In genomic region chr16:87735270-87736002, GRCh38 we compare ENCODE assay signal across 20 cellular contexts. TPM values are rescaled to one million over a fixed set of nuclear protein-coding genes. Genes with fewer than 3 reads are reported as not detected.
DNase-seq lines count a peak whose midpoint lies in the region; ATAC-seq and TF ChIP-seq lines count a peak whose summit lies in the region.
"Had no signal": no experiment of that assay in that cellular context is flagged by ENCODE, and none has a peak within 500 bp of the region (broad histone marks: within the 10 kb centered on the region; RNA-seq: fewer than 3 reads in every experiment).

No MANE protein-coding gene starts in this region.

- H3K4me2 ChIP-seq in smooth muscle cell, result no peak overlapping the region
- H3K4me2 ChIP-seq: A549 had no signal

- no peaks in the 10 kb centered on the region for H3K4me1 ChIP-seq in smooth muscle cell (ENCODE audit: low read depth)
- H3K4me1 ChIP-seq: A549 had no signal

- H4K20me1 ChIP-seq in smooth muscle cell (ENCODE audit: low read depth), result peaks cover 23% of the 10 kb centered on the region

- no peak overlapping the region for H3K9ac ChIP-seq in smooth muscle cell (ENCODE audit: low read depth)

- H3K79me2 ChIP-seq in smooth muscle cell (ENCODE audit: low read depth), result no peaks in the 10 kb centered on the region

- H2AFZ ChIP-seq in smooth muscle cell (ENCODE audit: low read depth), result no peak overlapping the region

- H3K4me3 ChIP-seq in smooth muscle cell, result no peak overlapping the region
- H3K4me3 ChIP-seq: A549, SK-N-MC had no signal

- no peak for DNase-seq in natural killer cell
- DNase-seq in natural killer cell treated with Interleukin-12 subunit alpha and Interleukin-12 subunit beta and Interleukin-15 and Interleukin-18, amount 100 ng/mL, for 72 hours (ENCODE audit: low spot score), result no peak
- DNase-seq in SHP77 (lab: John Stamatoyannopoulos, UW), result peak; percentile 75 to 88
- no peak for DNase-seq in central memory CD8-positive, alpha-beta T cell (ENCODE audit: low spot score in 2 of 2)
- no peak for DNase-seq in smooth muscle cell (lab: John Stamatoyannopoulos, UW; ENCODE audit: unreplicated experiment)
- no peak for DNase-seq in activated effector memory CD4-positive, alpha-beta T cell treated with Interleukin-2 at 50 U/mL for 16 hours
- no peak for DNase-seq in ureter (ENCODE audit: low spot score)
- DNase-seq in pons (ENCODE audit: low spot score), result no peak
- DNase-seq: C1 segment of cervical spinal cord, DMS 273 treated with DMSO at 0.1 percent for 48 hours, EL, HCEC 1CT, NCI-H1105 treated with DMSO at 0.1 percent for 48 hours, NCI-H187, NCI-H2171, NCI-H446 treated with DMSO at 0.1 percent for 48 hours, NCI-H748 treated with DMSO at 0.1 percent for 48 hours had no signal

- H3K9me3 ChIP-seq in smooth muscle cell (replicated peaks; ENCODE audit: low read depth), result no peaks in the 10 kb centered on the region
- H3K9me3 ChIP-seq: A549 had no signal

- H3K27me3 ChIP-seq in smooth muscle cell (ENCODE audit: low read depth), result no peaks in the 10 kb centered on the region

- no peaks in the 10 kb centered on the region for H3F3A ChIP-seq in smooth muscle cell (ENCODE audit: low read depth)

- no peaks in the 10 kb centered on the region for H3K9me3 Mint-ChIP-seq in natural killer cell
- H3K9me3 Mint-ChIP-seq in natural killer cell treated with Interleukin-12 subunit alpha and Interleukin-12 subunit beta and Interleukin-15 and Interleukin-18, amount 100 ng/mL, for 72 hours, result no peaks in the 10 kb centered on the region
- no peaks in the 10 kb centered on the region for H3K9me3 Mint-ChIP-seq in central memory CD8-positive, alpha-beta T cell
- H3K9me3 Mint-ChIP-seq: IgD-negative memory B cell had no signal

- H3K27ac Mint-ChIP-seq in natural killer cell, result peak overlapping the region; percentile 59 to 63
- peak overlapping the region in 1 of 2 donors; percentile 35 for H3K27ac Mint-ChIP-seq in natural killer cell treated with Interleukin-12 subunit alpha and Interleukin-12 subunit beta and Interleukin-15 and Interleukin-18, amount 100 ng/mL, for 72 hours
- H3K27ac Mint-ChIP-seq in central memory CD8-positive, alpha-beta T cell (ENCODE audit: low read depth), result peak overlapping the region; percentile 38

- no peaks in the 10 kb centered on the region for H3K36me3 ChIP-seq in smooth muscle cell (ENCODE audit: low read depth)

- no peak overlapping the region for H3K4me3 Mint-ChIP-seq in natural killer cell
- no peak overlapping the region for H3K4me3 Mint-ChIP-seq in natural killer cell treated with Interleukin-12 subunit alpha and Interleukin-12 subunit beta and Interleukin-15 and Interleukin-18, amount 100 ng/mL, for 72 hours
- H3K4me3 Mint-ChIP-seq in central memory CD8-positive, alpha-beta T cell, result no peak overlapping the region
- H3K4me3 Mint-ChIP-seq: IgD-negative memory B cell had no signal

- H3K4me1 Mint-ChIP-seq in natural killer cell, result peaks cover 27 to 35% of the 10 kb centered on the region in 2 donors
- H3K4me1 Mint-ChIP-seq in natural killer cell treated with Interleukin-12 subunit alpha and Interleukin-12 subunit beta and Interleukin-15 and Interleukin-18, amount 100 ng/mL, for 72 hours (ENCODE audit: low read depth in 2 of 2), result peaks cover 15 to 30% of the 10 kb centered on the region in 2 donors
- peaks cover 26% of the 10 kb centered on the region for H3K4me1 Mint-ChIP-seq in central memory CD8-positive, alpha-beta T cell

- no peak overlapping the region for H3K27ac ChIP-seq in smooth muscle cell (ENCODE audit: low read depth)
- H3K27ac ChIP-seq: A549, SK-N-MC had no signal

- H3K27me3 Mint-ChIP-seq in natural killer cell (ENCODE audit: low read depth in 2 of 2), result no peaks in the 10 kb centered on the region
- H3K27me3 Mint-ChIP-seq in natural killer cell treated with Interleukin-12 subunit alpha and Interleukin-12 subunit beta and Interleukin-15 and Interleukin-18, amount 100 ng/mL, for 72 hours, result no peaks in the 10 kb centered on the region
- H3K27me3 Mint-ChIP-seq in central memory CD8-positive, alpha-beta T cell, result no peaks in the 10 kb centered on the region
- H3K27me3 Mint-ChIP-seq: IgD-negative memory B cell had no signal

- TF ChIP-seq CTCF in natural killer cell (IDR thresholded peaks at IDR 0.05) (no peak), smooth muscle cell (IDR thresholded peaks at IDR 0.05; ENCODE audit: borderline replicate concordance, insufficient read depth, poor library complexity, severe bottlenecking) (no peak)

- 92% methylated on average over 21 of the region's 23 CpGs for WGBS in smooth muscle cell (ENCODE audit: low lambda C conversion rate)

- intact Hi-C loops in natural killer cell (cut with micrococcal nuclease), result no loop called here

- H3K36me3 Mint-ChIP-seq in natural killer cell, result peaks cover 2% of the 10 kb centered on the region
- H3K36me3 Mint-ChIP-seq in natural killer cell treated with Interleukin-12 subunit alpha and Interleukin-12 subunit beta and Interleukin-15 and Interleukin-18, amount 100 ng/mL, for 72 hours, result peaks cover under 1% of the 10 kb centered on the region
- peaks cover 27% of the 10 kb centered on the region for H3K36me3 Mint-ChIP-seq in central memory CD8-positive, alpha-beta T cell (ENCODE audit: insufficient read depth)

- ATAC-seq in natural killer cell, result no peak
- no peak for ATAC-seq in natural killer cell treated with Interleukin-12 subunit alpha and Interleukin-12 subunit beta and Interleukin-15 and Interleukin-18, amount 100 ng/mL, for 72 hours
- ATAC-seq in central memory CD8-positive, alpha-beta T cell (replicated peaks; ENCODE audit: extremely low read depth, poor library complexity, severe bottlenecking), result no peak

RNA-seq across cellular contexts. Expression of gene KLHDC4, which starts 30.4 kb away (rescaled TPM):
- total RNA-seq in natural killer cell (100 to 1,000 TPM; 210 to 311 (median 210) TPM), smooth muscle cell (6.4 and 6.7 TPM in 2 replicates), ureter (63.2 TPM)
- 100 to 1,000 TPM in 1 of 2 donors, 10 to 100 TPM in 1; 71.0 to 188 TPM for total RNA-seq in natural killer cell treated with Interleukin-12 subunit alpha and Interleukin-12 subunit beta and Interleukin-15 and Interleukin-18, amount 100 ng/mL, for 72 hours
- 6.0 and 10.1 TPM in 2 replicates for polyA plus RNA-seq in smooth muscle cell

Comparison
In these comparisons a context has a peak if more than half of its experiments do, and no peak if none do; other contexts are left out.
1. DNase-seq: peak in SHP77 (2 of 2); none in natural killer cell (single experiment), natural killer cell treated with Interleukin-12 subunit alpha and Interleukin-12 subunit beta and Interleukin-15 and Interleukin-18, amount 100 ng/mL, for 72 hours (single experiment), central memory CD8-positive, alpha-beta T cell (0 of 2), smooth muscle cell (single experiment), activated effector memory CD4-positive, alpha-beta T cell treated with Interleukin-2 at 50 U/mL for 16 hours (single experiment), ureter (single experiment) and pons (single experiment).